Comparison of ENCODE assay signal across 18 cellular contexts in genomic region chr18:42067527-42067926, GRCh38.
DNase-seq lines count a peak whose midpoint lies in the region; ATAC-seq and TF ChIP-seq lines count a peak whose summit lies in the region.
"Had no signal": no experiment of that assay in that cellular context is flagged by ENCODE, and none has a peak within 500 bp of the region (broad histone marks: within the 10 kb centered on the region; RNA-seq: fewer than 3 reads in every experiment).

No MANE protein-coding gene starts in this region.

- no peak overlapping the region for H3K18ac ChIP-seq in mesenchymal stem cell (ENCODE audit: low read depth in 1 of 2, low read length in 2 of 2)

- H3K4me3 Mint-ChIP-seq in activated T-helper 17 cell treated with anti-CD3 and anti-CD28 coated beads, Interleukin-2, amount 50 U/mL, for 72 hours: no peak overlapping the region
- no peak overlapping the region for H3K4me3 Mint-ChIP-seq in endodermal cell
- H3K4me3 Mint-ChIP-seq: CD4-positive, alpha-beta memory T cell had no signal

- peaks cover 57% of the 10 kb centered on the region for H3K36me3 ChIP-seq in endodermal cell (ENCODE audit: control insufficient read depth, insufficient read depth, low read length)
- peaks cover 5 to 69% of the 10 kb centered on the region in 2 experiments for H3K36me3 ChIP-seq in mesenchymal stem cell (ENCODE audit: control insufficient read depth in 1 of 2, insufficient read depth in 2 of 2, low read depth in 1 of 2, low read length in 2 of 2)
- H3K36me3 ChIP-seq in Karpas-422 (ENCODE audit: insufficient read depth, low read length): peaks cover 29% of the 10 kb centered on the region

- H2BK15ac ChIP-seq in mesenchymal stem cell (ENCODE audit: low read depth, poor library complexity, severe bottlenecking): no peak overlapping the region

- H3K27ac Mint-ChIP-seq in activated T-helper 17 cell treated with anti-CD3 and anti-CD28 coated beads, Interleukin-2, amount 50 U/mL, for 72 hours: no peak overlapping the region
- peak overlapping the region; percentile 15 for H3K27ac Mint-ChIP-seq in endodermal cell

- no peaks in the 10 kb centered on the region for H3K9me2 ChIP-seq in Karpas-422 (replicated peaks; ENCODE audit: insufficient read depth, low read length)

- ATAC-seq in activated T-helper 17 cell treated with anti-CD3 and anti-CD28 coated beads, Interleukin-2, amount 50 U/mL, for 72 hours (replicated peaks): peak; percentile 67
- ATAC-seq: GM12878 had no signal

- no peaks in the 10 kb centered on the region for H3K79me2 ChIP-seq in Karpas-422 (ENCODE audit: low read length)

- H3K9me3 ChIP-seq in endodermal cell (ENCODE audit: control insufficient read depth, low read length): no peaks in the 10 kb centered on the region
- no peaks in the 10 kb centered on the region for H3K9me3 ChIP-seq in mesenchymal stem cell (ENCODE audit: control insufficient read depth, low read length)
- no peaks in the 10 kb centered on the region for H3K9me3 ChIP-seq in Karpas-422 (ENCODE audit: low read length)

- H2BK5ac ChIP-seq in mesenchymal stem cell (ENCODE audit: low read depth, low read length, poor library complexity, severe bottlenecking): no peak overlapping the region

- DNase-seq in endodermal cell: no peak
- no peak for DNase-seq in mesenchymal stem cell
- DNase-seq in renal cortical epithelial cell (ENCODE audit: low read depth): peak; percentile 50
- no peak for DNase-seq in activated effector memory CD4-positive, alpha-beta T cell treated with anti-CD3 and anti-CD28 coated beads, Interleukin-2, amount 50 U/mL, for 16 hours
- DNase-seq in superior temporal gyrus (ENCODE audit: extremely low spot score): no peak
- no peak for DNase-seq in Karpas-422
- DNase-seq: C1 segment of cervical spinal cord; Calu3; CD4-positive, alpha-beta memory T cell; COR-L47; DMS153; DND-41; GDM1; GM23248; H7; HCEC 1CT had no signal

- H3K27me3 Mint-ChIP-seq in activated T-helper 17 cell treated with anti-CD3 and anti-CD28 coated beads, Interleukin-2, amount 50 U/mL, for 72 hours: no peaks in the 10 kb centered on the region
- no peaks in the 10 kb centered on the region for H3K27me3 Mint-ChIP-seq in endodermal cell (ENCODE audit: insufficient read depth)
- H3K27me3 Mint-ChIP-seq: CD4-positive, alpha-beta memory T cell had no signal

- H3K9ac ChIP-seq in endodermal cell (ENCODE audit: extremely low read depth, low read length, poor library complexity, severe bottlenecking) (no peak overlapping the region), mesenchymal stem cell (ENCODE audit: low read length) (no peak overlapping the region), Karpas-422 (ENCODE audit: low read length) (no peak overlapping the region)
- H3K9ac ChIP-seq: GM23248 had no signal

- no peak overlapping the region for H4K91ac ChIP-seq in mesenchymal stem cell (ENCODE audit: low read length)

- H3K4me1 Mint-ChIP-seq in activated T-helper 17 cell treated with anti-CD3 and anti-CD28 coated beads, Interleukin-2, amount 50 U/mL, for 72 hours: peaks cover 16% of the 10 kb centered on the region
- no peaks in the 10 kb centered on the region for H3K4me1 Mint-ChIP-seq in endodermal cell
- H3K4me1 Mint-ChIP-seq: CD4-positive, alpha-beta memory T cell had no signal

- H3K4me1 ChIP-seq in endodermal cell (ENCODE audit: control insufficient read depth, insufficient read depth, low read length) (no peaks in the 10 kb centered on the region), mesenchymal stem cell (ENCODE audit: control insufficient read depth, insufficient read depth, low read depth, low read length) (peaks cover 2% of the 10 kb centered on the region), Karpas-422 (ENCODE audit: low read length) (peaks cover 30% of the 10 kb centered on the region)

- peaks cover 4% of the 10 kb centered on the region for H3K79me1 ChIP-seq in mesenchymal stem cell (replicated peaks; ENCODE audit: low read length, poor library complexity, severe bottlenecking)

- H2BK12ac ChIP-seq in mesenchymal stem cell (ENCODE audit: low read length in 2 of 2): no peak overlapping the region

- no peak overlapping the region for H3K14ac ChIP-seq in mesenchymal stem cell (ENCODE audit: low read length in 2 of 2)

- TF ChIP-seq CTCF in endodermal cell (conservative IDR thresholded peaks at IDR 0.05): no peak

- H4K8ac ChIP-seq in mesenchymal stem cell (ENCODE audit: low read length): no peak overlapping the region

- H2AFZ ChIP-seq in mesenchymal stem cell (ENCODE audit: low read depth, low read length) (no peak overlapping the region), Karpas-422 (ENCODE audit: low read length) (no peak overlapping the region)
- H2AFZ ChIP-seq: GM23248 had no signal

- H3K27me3 ChIP-seq in endodermal cell (ENCODE audit: control insufficient read depth, insufficient read depth, low read length, poor library complexity, severe bottlenecking) (no peaks in the 10 kb centered on the region), mesenchymal stem cell (ENCODE audit: control insufficient read depth in 1 of 2, insufficient read depth in 1 of 2, low read length in 2 of 2) (no peaks in the 10 kb centered on the region), Karpas-422 (ENCODE audit: low read length) (no peaks in the 10 kb centered on the region)

- H3K23ac ChIP-seq in mesenchymal stem cell (ENCODE audit: low read length in 2 of 2): no peak overlapping the region

- no peak overlapping the region for H3K4me2 ChIP-seq in mesenchymal stem cell (ENCODE audit: low read length, poor library complexity, severe bottlenecking)
- no peak overlapping the region for H3K4me2 ChIP-seq in Karpas-422 (ENCODE audit: low read depth, low read length, poor library complexity, severe bottlenecking)

- WGBS in endodermal cell (ENCODE audit: insufficient coverage in 1 of 2, insufficient read length in 1 of 2), 2 experiments: 89 to 100% methylated on average over 3 to 4 of the region's 4 CpGs
- WGBS in mesenchymal stem cell: 100% methylated on average over 3 of the region's 4 CpGs

- H3K36me3 Mint-ChIP-seq in activated T-helper 17 cell treated with anti-CD3 and anti-CD28 coated beads, Interleukin-2, amount 50 U/mL, for 72 hours (ENCODE audit: low read depth): peaks cover 97% of the 10 kb centered on the region
- peaks cover 57% of the 10 kb centered on the region for H3K36me3 Mint-ChIP-seq in endodermal cell (ENCODE audit: low read depth)

- no peak overlapping the region for H2BK120ac ChIP-seq in mesenchymal stem cell (ENCODE audit: low read depth, low read length)

- H3K4ac ChIP-seq in mesenchymal stem cell (ENCODE audit: low read depth in 1 of 2, low read length in 2 of 2): no peak overlapping the region

- H3K27ac ChIP-seq in endodermal cell (ENCODE audit: low read depth, low read length) (no peak overlapping the region), mesenchymal stem cell (ENCODE audit: low read length, poor library complexity, severe bottlenecking) (peak overlapping the region; percentile 49), Karpas-422 (ENCODE audit: low read length) (no peak overlapping the region)
- H3K27ac ChIP-seq: GM23248 had no signal

- H4K20me1 ChIP-seq in Karpas-422 (ENCODE audit: insufficient read depth, low read depth, low read length): no peaks in the 10 kb centered on the region

- H2AK5ac ChIP-seq in mesenchymal stem cell (ENCODE audit: low read length, severe bottlenecking): no peak overlapping the region

- H3K9me3 Mint-ChIP-seq in activated T-helper 17 cell treated with anti-CD3 and anti-CD28 coated beads, Interleukin-2, amount 50 U/mL, for 72 hours: no peaks in the 10 kb centered on the region
- H3K9me3 Mint-ChIP-seq in endodermal cell: peaks cover 2% of the 10 kb centered on the region

- H3K4me3 ChIP-seq in endodermal cell (ENCODE audit: low read length): no peak overlapping the region
- no peak overlapping the region for H3K4me3 ChIP-seq in mesenchymal stem cell (ENCODE audit: insufficient read depth in 1 of 2, low read depth in 1 of 2, low read length in 2 of 2)
- H3K4me3 ChIP-seq in Karpas-422 (ENCODE audit: low read length): no peak overlapping the region
- H3K4me3 ChIP-seq: GM12878, GM23248 had no signal
